ENCODE assay signal across 20 cellular contexts in genomic region chr6:21026576-21027273, GRCh38.
DNase-seq lines count a peak whose midpoint lies in the region; ATAC-seq, FAIRE-seq and TF ChIP-seq lines count a peak whose summit lies in the region.
"Had no signal": no experiment of that assay in that cellular context is flagged by ENCODE, and none has a peak within 500 bp of the region (broad histone marks: within the 10 kb centered on the region; RNA-seq: fewer than 3 reads in every experiment).

No MANE protein-coding gene starts in this region.

- DNase-seq in AG04449 (ENCODE audit: low read depth, low spot score) (peak; percentile 47), LNCaP clone FGC (ENCODE audit: low read depth) (peak; percentile 59), bronchial epithelial cell (ENCODE audit: low read depth) (peak; percentile 83), kidney glomerular epithelial cell (lab: John Stamatoyannopoulos, UW) (peak; percentile 39), occipital lobe (lab: John Stamatoyannopoulos, UW) (no peak), right cardiac atrium (no peak), OCI-M2 (lab: John Stamatoyannopoulos, UW; ENCODE audit: unreplicated experiment) (no peak)
- no peak for DNase-seq in activated T-cell treated with anti-CD3 and anti-CD28 coated beads, Interleukin-2, amount 50 U/mL, for 72 hours
- DNase-seq: ACHN; activated CD4-positive, alpha-beta T cell treated with anti-CD3 and anti-CD28 coated beads, Interleukin-2, amount 50 U/mL, for 1 hour; NCI-H1417 treated with DMSO at 0.1 percent for 48 hours; NCI-H524 treated with DMSO at 0.1 percent for 48 hours; transverse colon had no signal

- WGBS in right cardiac atrium = 91% methylated on average over 3 of the region's 3 CpGs

- CTCF ChIA-PET in AG04449 (lab: Yijun Ruan, JAX) = no interaction called here

- H3K4me1 ChIP-seq in right cardiac atrium (ENCODE audit: control insufficient read depth, insufficient read depth, low read length) = peaks cover 2% of the 10 kb centered on the region

- ATAC-seq in right cardiac atrium = no peak
- no peak for ATAC-seq in activated T-cell treated with anti-CD3 and anti-CD28 coated beads, Interleukin-2, amount 50 U/mL, for 72 hours (replicated peaks in 1 of 2)
- ATAC-seq: stimulated activated memory B cell treated with anti-CD40 and anti-IgM and Interleukin-4, amounts not matched to agents 10 μg/mL and 1 μg/mL and 100 μg/mL, for 72 hours had no signal

- no peak overlapping the region for H3K27ac ChIP-seq in right cardiac atrium (ENCODE audit: low read length)
- H3K27ac ChIP-seq: neutrophil, SK-N-MC, transverse colon had no signal

- no peaks in the 10 kb centered on the region for H3K36me3 ChIP-seq in bronchial epithelial cell (ENCODE audit: control insufficient read depth, insufficient read depth, low read length)
- H3K36me3 ChIP-seq: neutrophil, transverse colon had no signal

- H3K4me3 Mint-ChIP-seq in activated T-cell treated with anti-CD3 and anti-CD28 coated beads, Interleukin-2, amount 50 U/mL, for 72 hours = no peak overlapping the region
- H3K4me3 Mint-ChIP-seq: activated naive CD8-positive, alpha-beta T cell; stimulated activated memory B cell treated with anti-CD40 and anti-IgM and Interleukin-4, amounts not matched to agents 10 μg/mL and 1 μg/mL and 100 μg/mL, for 72 hours had no signal

- peaks cover 8 to 9% of the 10 kb centered on the region in 2 donors for H3K9me3 Mint-ChIP-seq in activated T-cell treated with anti-CD3 and anti-CD28 coated beads, Interleukin-2, amount 50 U/mL, for 72 hours
- H3K9me3 Mint-ChIP-seq: stimulated activated memory B cell treated with anti-CD40 and anti-IgM and Interleukin-4, amounts not matched to agents 10 μg/mL and 1 μg/mL and 100 μg/mL, for 72 hours had no signal

- H3K27ac Mint-ChIP-seq in activated T-cell treated with anti-CD3 and anti-CD28 coated beads, Interleukin-2, amount 50 U/mL, for 72 hours = no peak overlapping the region
- H3K27ac Mint-ChIP-seq: activated naive CD8-positive, alpha-beta T cell; stimulated activated memory B cell treated with anti-CD40 and anti-IgM and Interleukin-4, amounts not matched to agents 10 μg/mL and 1 μg/mL and 100 μg/mL, for 72 hours had no signal

- no peak overlapping the region for H3K4me3 ChIP-seq in AG04449 (ENCODE audit: low read depth, low read length)
- H3K4me3 ChIP-seq in LNCaP clone FGC (ENCODE audit: low read depth, low read length) = no peak overlapping the region
- no peak overlapping the region for H3K4me3 ChIP-seq in bronchial epithelial cell (ENCODE audit: low read depth, low read length)
- H3K4me3 ChIP-seq in right cardiac atrium (ENCODE audit: low read length) = no peak overlapping the region
- H3K4me3 ChIP-seq: SK-N-MC, skin epidermis, transverse colon had no signal

- no peaks in the 10 kb centered on the region for H3K4me1 Mint-ChIP-seq in activated T-cell treated with anti-CD3 and anti-CD28 coated beads, Interleukin-2, amount 50 U/mL, for 72 hours (ENCODE audit: low read depth)

- TF ChIP-seq CTCF in AG04449 (IDR thresholded peaks at IDR 0.05; ENCODE audit: insufficient read depth, low read length, missing control alignments) = no peak
- TF ChIP-seq CTCF in LNCaP clone FGC (IDR thresholded peaks at IDR 0.05; ENCODE audit: control insufficient read depth, extremely low read depth, insufficient read depth) = no peak
- TF ChIP-seq CTCF in bronchial epithelial cell (IDR thresholded peaks at IDR 0.05; ENCODE audit: insufficient read depth, low read length, severe bottlenecking) = no peak

- peaks cover 11 to 26% of the 10 kb centered on the region in 2 donors for H3K36me3 Mint-ChIP-seq in activated T-cell treated with anti-CD3 and anti-CD28 coated beads, Interleukin-2, amount 50 U/mL, for 72 hours (ENCODE audit: insufficient read depth in 2 of 2)

- POLR2A ChIA-PET in AG04449 (lab: Yijun Ruan, JAX) = no interaction called here

- intact Hi-C loops in right cardiac atrium (cut with DNase I) = no loop called here

- H3K27me3 Mint-ChIP-seq in activated T-cell treated with anti-CD3 and anti-CD28 coated beads, Interleukin-2, amount 50 U/mL, for 72 hours (ENCODE audit: low read depth) = no peaks in the 10 kb centered on the region
- H3K27me3 Mint-ChIP-seq: activated naive CD8-positive, alpha-beta T cell; stimulated activated memory B cell treated with anti-CD40 and anti-IgM and Interleukin-4, amounts not matched to agents 10 μg/mL and 1 μg/mL and 100 μg/mL, for 72 hours had no signal

- H3K9me3 ChIP-seq in right cardiac atrium (ENCODE audit: control insufficient read depth, low read length) = no peaks in the 10 kb centered on the region
- H3K9me3 ChIP-seq: neutrophil, transverse colon had no signal

- H3K27me3 ChIP-seq in bronchial epithelial cell (ENCODE audit: control insufficient read depth, insufficient read depth, low read length) (no peaks in the 10 kb centered on the region), right cardiac atrium (ENCODE audit: control insufficient read depth, insufficient read depth) (no peaks in the 10 kb centered on the region)
- H3K27me3 ChIP-seq: neutrophil, transverse colon had no signal

- no peak for FAIRE-seq in bronchial epithelial cell (lab: Jason Lieb, UNC)
- FAIRE-seq: islet of Langerhans, TTC549 had no signal

Comparison
In these comparisons a context has a peak if more than half of its experiments do, and no peak if none do; other contexts are left out.
1. DNase-seq: peak in AG04449 (single experiment), LNCaP clone FGC (single experiment), bronchial epithelial cell (single experiment) and kidney glomerular epithelial cell (single experiment); none in occipital lobe (single experiment), right cardiac atrium (0 of 3), OCI-M2 (single experiment) and activated T-cell treated with anti-CD3 and anti-CD28 coated beads, Interleukin-2, amount 50 U/mL, for 72 hours (0 of 2).